ENCODE assay signal across 1 cellular context in the genomic region with DNA sequence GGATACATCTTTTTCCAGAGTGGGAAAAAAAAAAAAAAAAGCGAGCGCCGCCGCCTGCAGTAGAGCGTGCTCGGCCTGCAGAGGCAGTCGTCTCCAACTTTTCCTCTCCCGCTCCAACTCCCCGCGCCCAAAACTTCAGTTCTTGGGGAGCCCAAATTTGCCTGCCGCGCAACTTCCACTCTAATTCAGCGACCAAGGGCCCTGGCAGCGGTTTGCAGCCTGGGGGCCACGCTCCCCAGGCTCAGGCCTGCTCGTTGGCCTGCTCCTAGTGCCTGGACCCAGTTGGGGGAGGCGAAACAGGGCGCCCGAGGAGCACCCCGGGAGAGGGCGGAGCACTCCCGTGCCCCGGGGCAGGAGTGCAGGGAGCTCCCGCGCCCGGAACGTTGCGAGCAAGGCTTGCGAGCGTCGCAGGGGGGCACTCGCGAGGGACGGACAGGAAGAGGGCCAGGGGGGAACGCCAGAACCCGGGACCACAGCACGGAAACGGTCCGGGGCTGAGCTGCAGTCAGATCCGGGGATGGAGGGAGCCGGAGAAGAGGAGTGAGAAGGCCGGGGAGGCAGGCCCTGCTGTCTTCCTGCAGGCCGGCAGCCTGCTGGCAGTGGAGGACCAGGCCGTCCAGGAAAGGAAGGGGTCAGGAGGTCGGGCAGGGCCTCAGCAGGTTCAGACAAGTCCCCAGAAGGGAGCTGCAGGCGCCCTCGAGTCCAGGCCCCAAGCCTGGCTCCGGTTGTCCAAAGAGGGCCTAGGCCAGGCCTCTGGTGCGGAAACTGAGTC.
TF ChIP-seq lines count a peak whose summit lies in the region.

A gene with protein sequence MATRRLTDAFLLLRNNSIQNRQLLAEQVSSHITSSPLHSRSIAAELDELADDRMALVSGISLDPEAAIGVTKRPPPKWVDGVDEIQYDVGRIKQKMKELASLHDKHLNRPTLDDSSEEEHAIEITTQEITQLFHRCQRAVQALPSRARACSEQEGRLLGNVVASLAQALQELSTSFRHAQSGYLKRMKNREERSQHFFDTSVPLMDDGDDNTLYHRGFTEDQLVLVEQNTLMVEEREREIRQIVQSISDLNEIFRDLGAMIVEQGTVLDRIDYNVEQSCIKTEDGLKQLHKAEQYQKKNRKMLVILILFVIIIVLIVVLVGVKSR (plus strand): TSS at position 508 of the 772 bp plus-strand sequence. CDS start 724 bp downstream, outside the sequence.

TF ChIP-seq in H1, 55 proteins besides CTCF, POLR2A, EP300 and RAD21 (continued from another document):
- TF ChIP-seq CTBP2 (IDR thresholded peaks at IDR 0.05; ENCODE audit: borderline replicate concordance, insufficient read depth, insufficient read length, low read length) (no peak), CHD2 (IDR thresholded peaks at IDR 0.05; ENCODE audit: low read length) (peak; percentile 71; the same call in 1 of the 2 replicates), SP4 (IDR thresholded peaks at IDR 0.05; ENCODE audit: low read length) (no peak; the same call in 1 of the 2 replicates), POU5F1 (IDR thresholded peaks at IDR 0.05; ENCODE audit: low read depth, low read length) (no peak), GABPA (IDR thresholded peaks at IDR 0.05; ENCODE audit: borderline replicate concordance, insufficient read depth, low read length) (peak; percentile 100), RBBP5 (IDR thresholded peaks at IDR 0.05; ENCODE audit: borderline replicate concordance, low read depth, low read length) (peak; percentile 74; the same call in 1 of the 2 replicates)
